ENCODE assay signal across 19 cellular contexts in genomic region chr4:134807231-134807745, GRCh38.
"Had no signal": no experiment of that assay in that cellular context is flagged by ENCODE, and none has a peak within 500 bp of the region (broad histone marks: within the 10 kb centered on the region; RNA-seq: fewer than 3 reads in every experiment).

No MANE protein-coding gene starts in this region.

- H3K27me3 ChIP-seq: body of pancreas, gastroesophageal sphincter had no signal

- H3K27ac Mint-ChIP-seq: activated CD4-positive, alpha-beta T cell treated with anti-CD3 and anti-CD28 coated beads, Interleukin-2, amount 10 ng/mL, durations not matched to agents 7 days and 5 days; activated T-helper 2 cell treated with anti-CD3 and anti-CD28 coated beads, Interferon-gamma antibody, Interleukin-2, Interleukin-4, amounts not matched to agents 10 μg/mL and 5 μg/mL and 100 μg/mL, durations not matched to agents 14 hours and 24 hours and 36 hours; naive thymus-derived CD8-positive, alpha-beta T cell; progenitor cell of endocrine pancreas; stimulated activated naive B cell treated with anti-CD40 and anti-IgM and Interleukin-4, amounts not matched to agents 10 μg/mL and 1 μg/mL and 100 μg/mL, for 72 hours; T-helper 17 cell; type B pancreatic cell had no signal

- DNase-seq: activated CD4-positive, alpha-beta T cell treated with anti-CD3 and anti-CD28 coated beads, Interleukin-2, amount 10 ng/mL, durations not matched to agents 7 days and 5 days; activated CD4-positive, CD25-positive, alpha-beta regulatory T cell; activated CD8-positive, alpha-beta memory T cell treated with anti-CD3 and anti-CD28 coated beads for 24 hours; activated naive CD4-positive, alpha-beta T cell treated with anti-CD3 and anti-CD28 coated beads, Interleukin-2, amount 50 U/mL, for 16 hours; amniotic stem cell; body of pancreas; central memory CD4-positive, alpha-beta T cell; left cardiac atrium; naive thymus-derived CD8-positive, alpha-beta T cell; occipital lobe; stimulated activated CD4-positive, alpha-beta T cell treated with anti-CD3 and anti-CD28 coated beads, Interleukin-2, amount 100 ng/mL, for 24 hours; stimulated activated naive B cell treated with anti-CD40 and anti-IgM and Interleukin-4, amounts not matched to agents 10 μg/mL and 1 μg/mL and 100 μg/mL, for 72 hours; T-helper 17 cell had no signal

- H3K9me3 ChIP-seq: body of pancreas, gastroesophageal sphincter had no signal

- H3K9me3 Mint-ChIP-seq: activated CD4-positive, alpha-beta T cell treated with anti-CD3 and anti-CD28 coated beads, Interleukin-2, amount 10 ng/mL, durations not matched to agents 7 days and 5 days; type B pancreatic cell had no signal

- H3K4me3 Mint-ChIP-seq: activated CD4-positive, alpha-beta T cell treated with anti-CD3 and anti-CD28 coated beads, Interleukin-2, amount 10 ng/mL, durations not matched to agents 7 days and 5 days; naive thymus-derived CD8-positive, alpha-beta T cell; stimulated activated naive B cell treated with anti-CD40 and anti-IgM and Interleukin-4, amounts not matched to agents 10 μg/mL and 1 μg/mL and 100 μg/mL, for 72 hours; T-helper 17 cell; type B pancreatic cell had no signal

- H3K27me3 Mint-ChIP-seq: activated CD4-positive, alpha-beta T cell treated with anti-CD3 and anti-CD28 coated beads, Interleukin-2, amount 10 ng/mL, durations not matched to agents 7 days and 5 days; naive thymus-derived CD8-positive, alpha-beta T cell; progenitor cell of endocrine pancreas; stimulated activated naive B cell treated with anti-CD40 and anti-IgM and Interleukin-4, amounts not matched to agents 10 μg/mL and 1 μg/mL and 100 μg/mL, for 72 hours; T-helper 17 cell; type B pancreatic cell had no signal

- H3K4me3 ChIP-seq: body of pancreas, gastroesophageal sphincter had no signal

- ATAC-seq: body of pancreas; gastroesophageal sphincter; left cardiac atrium; naive thymus-derived CD8-positive, alpha-beta T cell; sciatic nerve; SK-N-SH treated with all-trans-retinoic acid at 6 μM for 48 hours; T-helper 17 cell had no signal

- H3K36me3 ChIP-seq: gastroesophageal sphincter had no signal

- H3K4me1 Mint-ChIP-seq: activated CD4-positive, alpha-beta T cell treated with anti-CD3 and anti-CD28 coated beads, Interleukin-2, amount 10 ng/mL, durations not matched to agents 7 days and 5 days; naive thymus-derived CD8-positive, alpha-beta T cell; stimulated activated naive B cell treated with anti-CD40 and anti-IgM and Interleukin-4, amounts not matched to agents 10 μg/mL and 1 μg/mL and 100 μg/mL, for 72 hours; T-helper 17 cell had no signal

- H3K27ac ChIP-seq: body of pancreas, gastroesophageal sphincter had no signal

- H3K36me3 Mint-ChIP-seq: naive thymus-derived CD8-positive, alpha-beta T cell; stimulated activated naive B cell treated with anti-CD40 and anti-IgM and Interleukin-4, amounts not matched to agents 10 μg/mL and 1 μg/mL and 100 μg/mL, for 72 hours; type B pancreatic cell had no signal

- H3K4me1 ChIP-seq: body of pancreas had no signal
